In genomic region chr1:143972753-143973326, GRCh38 we compare ENCODE assay signal across 8 cellular contexts. TPM values are rescaled to one million over a fixed set of nuclear protein-coding genes. Genes with fewer than 3 reads are reported as not detected.
A peak's percentile ranks its signal among the peaks of the same experiment; 100 is the strongest.
DNase-seq lines count a peak whose midpoint lies in the region; ATAC-seq lines count a peak whose summit lies in the region.
"Not testable (repeated sequence)": the region's sequence is repeated elsewhere in the genome, so short reads cannot be mapped to it uniquely, and the experiment has no call there.

No MANE protein-coding gene starts in this region.

- CTCF ChIA-PET in activated CD8-positive, alpha-beta memory T cell treated with anti-CD3 and anti-CD28 coated beads, Interleukin-2, amount 10 ng/mL, durations not matched to agents 7 days and 5 days (lab: Charles Lee): not testable (repeated sequence)

- H3K36me3 Mint-ChIP-seq in activated CD8-positive, alpha-beta memory T cell treated with anti-CD3 and anti-CD28 coated beads, Interleukin-2, amount 10 ng/mL, durations not matched to agents 7 days and 5 days: not testable (repeated sequence)

- ATAC-seq in GM18502 (IDR thresholded peaks at IDR 0.05; ENCODE audit: poor library complexity, unreplicated experiment) (peak; percentile 7), GM19438 (IDR thresholded peaks at IDR 0.05; ENCODE audit: low read depth, unreplicated experiment) (peak; percentile 15), GM21825 (IDR thresholded peaks at IDR 0.05; ENCODE audit: unreplicated experiment) (peak; percentile 5), HG03025 (IDR thresholded peaks at IDR 0.05; ENCODE audit: low FRiP score, unreplicated experiment) (peak; percentile 19), HG03457 (IDR thresholded peaks at IDR 0.05; ENCODE audit: unreplicated experiment) (peak; percentile 12), left ventricle myocardium superior (peak; percentile 51)
- ATAC-seq in activated CD8-positive, alpha-beta memory T cell treated with anti-CD3 and anti-CD28 coated beads, Interleukin-2, amount 10 ng/mL, durations not matched to agents 7 days and 5 days: peak; percentile 18
- peak; percentile 25 for ATAC-seq in stimulated activated naive CD8-positive, alpha-beta T cell treated with anti-CD3 and anti-CD28 coated beads, Interleukin-15, Interleukin-2, amounts not matched to agents 100 U/mL and 50 U/mL, for 24 hours

- H3K27ac Mint-ChIP-seq in activated CD8-positive, alpha-beta memory T cell treated with anti-CD3 and anti-CD28 coated beads, Interleukin-2, amount 10 ng/mL, durations not matched to agents 7 days and 5 days: not testable (repeated sequence)

- not testable (repeated sequence) for H3K27me3 Mint-ChIP-seq in activated CD8-positive, alpha-beta memory T cell treated with anti-CD3 and anti-CD28 coated beads, Interleukin-2, amount 10 ng/mL, durations not matched to agents 7 days and 5 days

- not testable (repeated sequence) for H3K4me3 Mint-ChIP-seq in activated CD8-positive, alpha-beta memory T cell treated with anti-CD3 and anti-CD28 coated beads, Interleukin-2, amount 10 ng/mL, durations not matched to agents 7 days and 5 days

- not testable (repeated sequence) for H3K9me3 Mint-ChIP-seq in activated CD8-positive, alpha-beta memory T cell treated with anti-CD3 and anti-CD28 coated beads, Interleukin-2, amount 10 ng/mL, durations not matched to agents 7 days and 5 days (ENCODE audit: low read depth)

- H3K4me1 Mint-ChIP-seq in activated CD8-positive, alpha-beta memory T cell treated with anti-CD3 and anti-CD28 coated beads, Interleukin-2, amount 10 ng/mL, durations not matched to agents 7 days and 5 days: not testable (repeated sequence)

- DNase-seq in activated CD8-positive, alpha-beta memory T cell treated with anti-CD3 and anti-CD28 coated beads, Interleukin-2, amount 10 ng/mL, durations not matched to agents 7 days and 5 days; left ventricle myocardium superior; stimulated activated naive CD8-positive, alpha-beta T cell treated with anti-CD3 and anti-CD28 coated beads, Interleukin-15, Interleukin-2, amounts not matched to agents 100 U/mL and 50 U/mL, for 24 hours: not testable (repeated sequence)

- intact Hi-C loops in left ventricle myocardium superior (cut with micrococcal nuclease): not testable (repeated sequence)

RNA-seq across cellular contexts. Expression of gene FAM72C, which starts 1.1 kb away (rescaled TPM):
- total RNA-seq in activated CD8-positive, alpha-beta memory T cell treated with anti-CD3 and anti-CD28 coated beads, Interleukin-2, amount 10 ng/mL, durations not matched to agents 7 days and 5 days: 10 to 100 TPM; 10.9 to 15.3 TPM
- total RNA-seq in left ventricle myocardium superior: not detected

Comparison
In these comparisons a context has a peak if more than half of its experiments do, and no peak if none do; other contexts are left out.
1. RNA of gene FAM72C, which starts 1.1 kb away (total RNA-seq): 10.9 to 15.3 TPM in activated CD8-positive, alpha-beta memory T cell treated with anti-CD3 and anti-CD28 coated beads, Interleukin-2, amount 10 ng/mL, durations not matched to agents 7 days and 5 days; not detected in left ventricle myocardium superior (single experiment); every median in the first group is over 10 times any median in the second.
2. Peak in every context shown above with its lines, with median percentiles within 50 percentile points of each other: ATAC-seq.